32 cellular contexts compared by ENCODE assay signal in the genomic region with DNA sequence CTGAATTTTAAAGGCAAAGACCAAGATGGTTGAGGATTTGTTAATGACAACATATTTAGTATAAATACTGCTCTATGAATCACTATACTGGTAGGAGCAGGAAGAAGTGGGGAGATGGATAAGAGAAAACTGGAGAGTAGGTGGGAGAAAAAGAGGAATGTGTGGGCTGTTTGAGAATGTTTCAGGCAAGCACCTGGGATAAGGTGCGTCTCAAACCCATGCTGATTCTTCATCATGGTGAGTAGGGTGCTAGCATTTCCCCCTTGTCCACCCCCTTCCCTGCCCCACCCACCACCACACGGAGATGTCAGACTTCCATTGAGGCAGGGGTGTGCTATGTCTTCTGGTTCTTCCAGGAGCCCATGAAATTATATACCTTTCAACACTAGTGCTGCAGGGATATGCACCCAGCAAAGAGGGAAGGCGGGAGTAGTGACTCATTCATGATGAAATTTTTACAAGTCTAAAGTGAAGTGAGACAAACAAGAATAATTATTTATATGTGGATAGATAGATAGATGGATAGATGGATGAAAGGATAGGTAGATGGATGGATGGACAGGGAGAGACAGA. TPM values are rescaled to one million over a fixed set of nuclear protein-coding genes. Genes with fewer than 3 reads are reported as not detected.
A peak's percentile ranks its signal among the peaks of the same experiment; 100 is the strongest.
DNase-seq lines count a peak whose midpoint lies in the region; ATAC-seq, FAIRE-seq and TF ChIP-seq lines count a peak whose summit lies in the region.
"Had no signal": no experiment of that assay in that cellular context is flagged by ENCODE, and none has a peak within 500 bp of the region (broad histone marks: within the 10 kb centered on the region; RNA-seq: fewer than 3 reads in every experiment).

No MANE protein-coding gene starts in this region.

- TF ChIP-seq CTCF in choroid plexus epithelial cell (conservative IDR thresholded peaks at IDR 0.05; ENCODE audit: low read depth, low read length) (no peak), keratinocyte (optimal IDR thresholded peaks at IDR 0.05 in 1 of 3, IDR thresholded peaks at IDR 0.05 in 1 of 3, conservative IDR thresholded peaks at IDR 0.05 in 1 of 3; ENCODE audit: extremely low read depth in 1 of 3, insufficient read depth in 2 of 3, low read length in 3 of 3) (no peak), GM13976 (IDR thresholded peaks at IDR 0.05; ENCODE audit: borderline replicate concordance, control extremely low read depth, extremely low read depth, insufficient read depth, missing control alignments) (no peak)

- FAIRE-seq in keratinocyte (lab: Jason Lieb, UNC), result peak; percentile 5
- FAIRE-seq: colon, GM18507, GM19239, H54, small intestine had no signal

- ATAC-seq in GM21447 (IDR thresholded peaks at IDR 0.05; ENCODE audit: unreplicated experiment), result no peak
- ATAC-seq: activated CD4-positive, alpha-beta T cell treated with anti-CD3 and anti-CD28 coated beads for 36 hours; activated CD8-positive, alpha-beta T cell treated with anti-CD3 and anti-CD28 coated beads, Interleukin-2, amount 10 ng/mL, durations not matched to agents 7 days and 5 days; mucosa of descending colon; natural killer cell treated with Interleukin-12 subunit alpha and Interleukin-12 subunit beta and Interleukin-15 and Interleukin-18, amount 100 ng/mL, for 72 hours had no signal

- no peaks in the 10 kb centered on the region for H3K9me1 ChIP-seq in keratinocyte (ENCODE audit: control insufficient read depth, extremely low read depth, insufficient read depth, low read length)

- no peak overlapping the region for H2AFZ ChIP-seq in keratinocyte (ENCODE audit: control insufficient read depth, low read length)

- H3K36me3 ChIP-seq in keratinocyte (ENCODE audit: control insufficient read depth in 2 of 2, extremely low read depth in 1 of 2, insufficient read depth in 2 of 2, low read length in 2 of 2), result no peaks in the 10 kb centered on the region
- H3K36me3 ChIP-seq: brain microvascular endothelial cell, heart right ventricle had no signal

- in situ Hi-C loops in GM13976 (cut with MboI; ENCODE audit: low sequenced_read_pairs, unreplicated experiment), result no loop called here

- H3K27me3 ChIP-seq in keratinocyte (ENCODE audit: control insufficient read depth, extremely low read depth, insufficient read depth, low read length), result no peaks in the 10 kb centered on the region
- H3K27me3 ChIP-seq: brain microvascular endothelial cell, heart right ventricle had no signal

- H3K4me3 ChIP-seq in choroid plexus epithelial cell (ENCODE audit: low read depth, low read length), result no peak overlapping the region
- H3K4me3 ChIP-seq in keratinocyte (ENCODE audit: control insufficient read depth in 2 of 3, extremely low read depth in 1 of 3, insufficient read depth in 2 of 3, low read depth in 1 of 3, low read length in 3 of 3), result no peak overlapping the region
- H3K4me3 ChIP-seq: heart right ventricle, lung, mucosa of descending colon had no signal

- dilution Hi-C loops in keratinocyte (cut with MboI; ENCODE audit: extremely low pct_ligation_motif_present, low sequenced_read_pairs), result no loop called here

- no peaks in the 10 kb centered on the region for H4K20me1 ChIP-seq in keratinocyte (ENCODE audit: control insufficient read depth, extremely low read depth, insufficient read depth, low read length)

- H3K4me2 ChIP-seq in keratinocyte (ENCODE audit: control insufficient read depth, extremely low read depth, insufficient read depth, low read depth, low read length), result no peak overlapping the region

- H3K9me3 ChIP-seq in keratinocyte (ENCODE audit: control insufficient read depth, low read depth, low read length), result no peaks in the 10 kb centered on the region
- H3K9me3 ChIP-seq: mucosa of descending colon had no signal

- H3K4me1 ChIP-seq in keratinocyte (ENCODE audit: control insufficient read depth, extremely low read depth, insufficient read depth, low read length), result peaks cover 28% of the 10 kb centered on the region

- H3K9ac ChIP-seq in keratinocyte (ENCODE audit: control insufficient read depth, extremely low read depth, insufficient read depth, low read length), result no peak overlapping the region

- peak; percentile 32 for DNase-seq in ELR (ENCODE audit: low read depth)
- DNase-seq in MV-4-11 (lab: John Stamatoyannopoulos, UW), result peak; percentile 11
- DNase-seq in choroid plexus epithelial cell (ENCODE audit: low read depth), result peak; percentile 30
- DNase-seq in keratinocyte (ENCODE audit: low read depth, low spot score), result no peak
- DNase-seq in GM13976 (ENCODE audit: low spot score), result no peak
- no peak for DNase-seq in activated CD4-positive, CD25-positive, alpha-beta regulatory T cell (lab: John Stamatoyannopoulos, UW)
- DNase-seq: activated CD8-positive, alpha-beta T cell treated with anti-CD3 and anti-CD28 coated beads, Interleukin-2, amount 10 ng/mL, durations not matched to agents 7 days and 5 days; activated naive CD4-positive, alpha-beta T cell treated with anti-CD3 and anti-CD28 coated beads for 36 hours; amniotic stem cell; brain microvascular endothelial cell; CD8-positive, alpha-beta memory T cell; KG1; MM.1S; mucosa of descending colon; NCI-H1417 treated with DMSO at 0.1 percent for 48 hours; NCI-H2081; NCI-H226; NCI-H526 treated with DMSO at 0.1 percent for 48 hours; occipital lobe; SHP77; small intestine; stimulated activated naive CD4-positive, alpha-beta T cell had no signal

- H3K27ac ChIP-seq in keratinocyte (ENCODE audit: control insufficient read depth, insufficient read depth, low read length), result no peak overlapping the region
- H3K27ac ChIP-seq: brain microvascular endothelial cell, HL-60 had no signal

- H3K79me2 ChIP-seq in keratinocyte (ENCODE audit: control insufficient read depth, insufficient read depth, low read length), result no peaks in the 10 kb centered on the region

RNA-seq across cellular contexts. Expression of gene MTX3, which starts 54.3 kb away (rescaled TPM):
- 10.0 to 14.3 TPM (median 11.1 TPM) in 3 replicates for polyA plus RNA-seq in keratinocyte
- 3.3 TPM for polyA plus RNA-seq in keratinocyte (2011; ENCODE audit: low read depth)
- polyA plus RNA-seq in keratinocyte (2011; cell fraction: cytosol; rRNA removed), result 5.1 and 10.2 TPM in 2 replicates
- 12.9 and 16.7 TPM in 2 replicates for polyA plus RNA-seq in keratinocyte (2011; cell fraction: nucleus; rRNA removed)
- 5.9 and 7.5 TPM in 2 replicates for polyA plus RNA-seq in keratinocyte (2012; ENCODE audit: low replicate concordance)
- polyA minus RNA-seq in keratinocyte, result 6.7 to 13.5 TPM (median 9.8 TPM) in 3 replicates
- polyA minus RNA-seq in keratinocyte (2011; cell fraction: cytosol; rRNA and poly(A)+ RNA removed), result 9.6 TPM
- 9.5 and 16.8 TPM in 2 replicates for polyA minus RNA-seq in keratinocyte (2011; cell fraction: nucleus; rRNA and poly(A)+ RNA removed)

Comparison
In these comparisons a context has a peak if more than half of its experiments do, and no peak if none do; other contexts are left out.
1. DNase-seq: peak in ELR (single experiment), MV-4-11 (single experiment) and choroid plexus epithelial cell (single experiment); none in keratinocyte (single experiment), GM13976 (single experiment) and activated CD4-positive, CD25-positive, alpha-beta regulatory T cell (0 of 4).